ENCODE assay signal across 10 cellular contexts in the genomic region with DNA sequence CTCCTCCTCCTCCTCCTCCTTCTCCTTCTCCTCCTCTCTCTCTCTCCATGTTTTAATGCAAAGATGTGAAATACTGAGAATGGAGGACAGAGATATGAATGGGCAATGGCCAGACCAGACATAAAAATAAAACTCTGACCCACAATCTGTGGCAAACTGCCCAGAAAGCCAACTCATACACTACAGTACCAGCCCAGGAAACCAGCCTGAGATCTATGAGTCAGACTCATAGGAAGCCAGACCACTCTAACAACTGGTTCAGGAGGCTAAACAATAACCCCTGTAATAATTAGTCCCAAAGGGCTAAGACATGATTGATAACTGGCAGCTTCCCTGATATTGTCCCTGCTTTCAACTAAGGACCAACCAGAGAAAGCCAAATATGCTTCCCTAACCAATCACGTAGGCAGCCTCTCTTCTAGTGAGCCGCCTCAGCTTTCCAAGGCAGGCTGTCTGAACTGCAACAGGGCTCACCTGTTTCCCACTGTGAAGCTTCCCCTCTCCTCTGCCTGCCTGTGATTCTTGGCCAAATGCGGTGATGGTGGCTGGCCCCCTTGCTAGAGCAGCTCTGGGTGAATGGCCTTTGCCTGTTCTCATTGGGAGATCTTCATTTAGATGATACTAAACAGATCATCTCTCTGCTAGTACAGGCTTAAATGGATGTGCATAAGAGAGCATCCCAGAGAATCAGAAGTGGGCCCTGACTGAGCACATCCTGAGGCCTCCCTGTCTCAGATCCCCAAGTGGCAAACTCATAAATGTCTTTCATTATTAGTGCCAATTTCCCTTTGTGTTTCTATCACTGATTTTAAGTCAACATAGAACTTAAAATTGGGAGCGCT.
DNase-seq lines count a peak whose midpoint lies in the region; ATAC-seq and TF ChIP-seq lines count a peak whose summit lies in the region.
"Had no signal": no experiment of that assay in that cellular context is flagged by ENCODE, and none has a peak within 500 bp of the region (broad histone marks: within the 10 kb centered on the region; RNA-seq: fewer than 3 reads in every experiment).

No MANE protein-coding gene starts in this region.

- no peak for TF ChIP-seq POLR2A in prostate gland (IDR thresholded peaks at IDR 0.05)

- intact Hi-C loops in prostate gland (cut with DNase I): no loop called here

- H3K4me3 ChIP-seq in epithelial cell of proximal tubule (ENCODE audit: low read depth, low read length) (no peak overlapping the region), prostate gland (no peak overlapping the region), WERI-Rb-1 (ENCODE audit: low read depth, low read length) (no peak overlapping the region)

- 89% methylated on average over 4 of the region's 4 CpGs for WGBS in prostate gland

- no peak for ATAC-seq in GM18498 (IDR thresholded peaks at IDR 0.05; ENCODE audit: unreplicated experiment)
- ATAC-seq: activated T-cell treated with anti-CD3 and anti-CD28 coated beads, Interleukin-2, amount 50 U/mL, for 4 hours had no signal

- H3K36me3 ChIP-seq in prostate gland (no peaks in the 10 kb centered on the region), WERI-Rb-1 (no peaks in the 10 kb centered on the region)

- no peak overlapping the region for H3K27ac ChIP-seq in prostate gland
- H3K27ac ChIP-seq in WERI-Rb-1: no peak overlapping the region

- H3K9me3 ChIP-seq in prostate gland: no peaks in the 10 kb centered on the region
- H3K9me3 ChIP-seq in WERI-Rb-1 (ENCODE audit: severe bottlenecking): no peaks in the 10 kb centered on the region

- H3K27me3 ChIP-seq in prostate gland (replicated peaks; ENCODE audit: insufficient read depth): no peaks in the 10 kb centered on the region
- H3K27me3 ChIP-seq in WERI-Rb-1 (ENCODE audit: insufficient read depth, low read depth, severe bottlenecking): no peaks in the 10 kb centered on the region

- DNase-seq in GM04503 (ENCODE audit: low read depth) (peak; percentile 95), NCI-H446 (lab: John Stamatoyannopoulos, UW) (peak; percentile 14 to 68), epithelial cell of proximal tubule (ENCODE audit: low read depth) (peak; percentile 92), prostate gland (ENCODE audit: low spot score) (peak; percentile 11), WERI-Rb-1 (no peak)
- DNase-seq in effector CD8-positive, alpha-beta T cell (lab: John Stamatoyannopoulos, UW): no peak
- no peak for DNase-seq in stimulated activated CD4-positive, alpha-beta T cell treated with anti-CD3 and anti-CD28 coated beads, Interleukin-15, amount 100 ng/mL, for 24 hours
- DNase-seq: activated T-cell treated with anti-CD3 and anti-CD28 coated beads, Interleukin-2, amount 50 U/mL, for 4 hours; NCI-H2081 had no signal

- H3K4me1 ChIP-seq in prostate gland (replicated peaks): no peaks in the 10 kb centered on the region

- TF ChIP-seq CTCF in epithelial cell of proximal tubule (conservative IDR thresholded peaks at IDR 0.05; ENCODE audit: low read depth, low read length) (no peak), prostate gland (IDR thresholded peaks at IDR 0.05) (no peak), WERI-Rb-1 (IDR thresholded peaks at IDR 0.05; ENCODE audit: low read depth, low read length) (no peak)

Comparison
In these comparisons a context has a peak if more than half of its experiments do, and no peak if none do; other contexts are left out.
1. DNase-seq: peak in GM04503 (single experiment), NCI-H446 (2 of 2), epithelial cell of proximal tubule (single experiment) and prostate gland (single experiment); none in effector CD8-positive, alpha-beta T cell (single experiment), stimulated activated CD4-positive, alpha-beta T cell treated with anti-CD3 and anti-CD28 coated beads, Interleukin-15, amount 100 ng/mL, for 24 hours (single experiment) and WERI-Rb-1 (single experiment).